Comparison of ENCODE assay signal across 13 cellular contexts in the genomic region with DNA sequence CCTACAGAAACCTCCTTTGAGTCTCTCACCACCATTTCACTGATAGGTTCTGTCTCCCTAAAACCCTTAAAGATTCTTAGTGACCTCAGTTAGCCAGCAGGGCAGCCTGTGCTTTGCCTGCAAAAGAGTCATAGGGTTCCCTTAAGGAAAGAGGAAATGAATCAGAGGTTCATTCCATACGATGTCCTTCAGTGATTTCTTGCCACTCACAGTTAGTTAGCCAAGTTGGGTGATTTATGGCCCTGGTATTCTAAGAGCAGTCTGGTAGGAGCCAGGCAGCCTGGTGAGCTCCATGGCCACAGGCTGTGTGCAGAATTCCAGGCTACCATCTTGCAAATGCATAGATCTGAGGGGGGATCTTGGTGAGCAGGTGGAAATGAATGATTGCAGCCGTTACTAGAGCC. TPM values are rescaled to one million over a fixed set of nuclear protein-coding genes. Genes with fewer than 3 reads are reported as not detected.
A peak's percentile ranks its signal among the peaks of the same experiment; 100 is the strongest.
DNase-seq lines count a peak whose midpoint lies in the region; ATAC-seq and TF ChIP-seq lines count a peak whose summit lies in the region.
"Had no signal": no experiment of that assay in that cellular context is flagged by ENCODE, and none has a peak within 500 bp of the region (broad histone marks: within the 10 kb centered on the region; RNA-seq: fewer than 3 reads in every experiment).

No MANE protein-coding gene starts in this region.

- WGBS in mesenchymal stem cell: 36% methylated on average over 2 of the region's 2 CpGs

- peak; percentile 15 for DNase-seq in COLO829 (ENCODE audit: low spot score)
- peak; percentile 9 for DNase-seq in MV-4-11 (lab: John Stamatoyannopoulos, UW)
- no peak for DNase-seq in chondrocyte (ENCODE audit: low spot score)
- DNase-seq in mesenchymal stem cell: peak; percentile 86
- DNase-seq in stimulated activated naive CD8-positive, alpha-beta T cell treated with anti-CD3 and anti-CD28 coated beads, Interleukin-15, Interleukin-2, amounts not matched to agents 100 U/mL and 50 U/mL, for 24 hours: no peak
- DNase-seq in right atrium auricular region (ENCODE audit: low spot score): no peak
- no peak for DNase-seq in stimulated activated CD4-positive, alpha-beta T cell treated with anti-CD3 and anti-CD28 coated beads, Interleukin-12 subunit alpha, Interleukin-12 subunit beta, amount 100 ng/mL, for 4 hours
- DNase-seq in activated CD4-positive, CD25-positive, alpha-beta regulatory T cell treated with anti-CD3 and anti-CD28 coated beads, Interleukin-2, amount 50 U/mL, for 72 hours: no peak
- DNase-seq: activated T-cell treated with anti-CD3 and anti-CD28 coated beads, Interleukin-2, amount 50 U/mL, for 72 hours; Caco-2; stimulated activated naive B cell treated with anti-CD40 and anti-IgM and Interleukin-4, amounts not matched to agents 10 μg/mL and 1 μg/mL and 100 μg/mL, for 72 hours; WERI-Rb-1 had no signal

- peak overlapping the region; percentile 20 for H3K9ac ChIP-seq in mesenchymal stem cell (ENCODE audit: low read length)

- no peaks in the 10 kb centered on the region for H3K36me3 Mint-ChIP-seq in chondrocyte (ENCODE audit: low read depth)
- H3K36me3 Mint-ChIP-seq: stimulated activated naive B cell treated with anti-CD40 and anti-IgM and Interleukin-4, amounts not matched to agents 10 μg/mL and 1 μg/mL and 100 μg/mL, for 72 hours had no signal

- H2BK15ac ChIP-seq in mesenchymal stem cell (ENCODE audit: low read depth, poor library complexity, severe bottlenecking): no peak overlapping the region

- no peak overlapping the region for H3K23ac ChIP-seq in mesenchymal stem cell (ENCODE audit: low read length in 2 of 2)

- ATAC-seq in stimulated activated naive CD8-positive, alpha-beta T cell treated with anti-CD3 and anti-CD28 coated beads, Interleukin-15, Interleukin-2, amounts not matched to agents 100 U/mL and 50 U/mL, for 24 hours: no peak
- ATAC-seq: activated T-cell treated with anti-CD3 and anti-CD28 coated beads, Interleukin-2, amount 50 U/mL, for 72 hours; stimulated activated naive B cell treated with anti-CD40 and anti-IgM and Interleukin-4, amounts not matched to agents 10 μg/mL and 1 μg/mL and 100 μg/mL, for 72 hours had no signal

- no peak overlapping the region for H4K91ac ChIP-seq in mesenchymal stem cell (ENCODE audit: low read length)

- H3K4me3 Mint-ChIP-seq in chondrocyte (ENCODE audit: unreplicated experiment): no peak overlapping the region
- H3K4me3 Mint-ChIP-seq: activated T-cell treated with anti-CD3 and anti-CD28 coated beads, Interleukin-2, amount 50 U/mL, for 72 hours; stimulated activated naive B cell treated with anti-CD40 and anti-IgM and Interleukin-4, amounts not matched to agents 10 μg/mL and 1 μg/mL and 100 μg/mL, for 72 hours had no signal

- no peak overlapping the region for H3K4me3 ChIP-seq in mesenchymal stem cell (ENCODE audit: insufficient read depth in 1 of 2, low read depth in 1 of 2, low read length in 2 of 2)
- no peak overlapping the region for H3K4me3 ChIP-seq in right atrium auricular region
- H3K4me3 ChIP-seq: coronary artery had no signal

- H3K36me3 ChIP-seq in mesenchymal stem cell (ENCODE audit: control insufficient read depth in 1 of 2, insufficient read depth in 2 of 2, low read depth in 1 of 2, low read length in 2 of 2) (no peaks in the 10 kb centered on the region), right atrium auricular region (no peaks in the 10 kb centered on the region)
- H3K36me3 ChIP-seq: WERI-Rb-1 had no signal

- H2BK120ac ChIP-seq in mesenchymal stem cell (ENCODE audit: low read depth, low read length): no peak overlapping the region

- H3K18ac ChIP-seq in mesenchymal stem cell (ENCODE audit: low read depth in 1 of 2, low read length in 2 of 2): no peak overlapping the region

- no peaks in the 10 kb centered on the region for H3K9me3 ChIP-seq in mesenchymal stem cell (ENCODE audit: control insufficient read depth, low read length)
- no peaks in the 10 kb centered on the region for H3K9me3 ChIP-seq in right atrium auricular region
- H3K9me3 ChIP-seq: Caco-2 had no signal

- no peak overlapping the region for H2AFZ ChIP-seq in mesenchymal stem cell (ENCODE audit: low read depth, low read length)

- no peak overlapping the region for H2AK5ac ChIP-seq in mesenchymal stem cell (ENCODE audit: low read length, severe bottlenecking)

- H3K27me3 ChIP-seq in mesenchymal stem cell (ENCODE audit: control insufficient read depth in 1 of 2, insufficient read depth in 1 of 2, low read length in 2 of 2): no peaks in the 10 kb centered on the region
- no peaks in the 10 kb centered on the region for H3K27me3 ChIP-seq in right atrium auricular region

- no peak overlapping the region for H2BK5ac ChIP-seq in mesenchymal stem cell (ENCODE audit: low read depth, low read length, poor library complexity, severe bottlenecking)

- no peaks in the 10 kb centered on the region for H3K79me1 ChIP-seq in mesenchymal stem cell (replicated peaks; ENCODE audit: low read length, poor library complexity, severe bottlenecking)

- H3K4me2 ChIP-seq in mesenchymal stem cell (ENCODE audit: low read length, poor library complexity, severe bottlenecking): no peak overlapping the region

- no peak overlapping the region for H4K8ac ChIP-seq in mesenchymal stem cell (ENCODE audit: low read length)

- peaks cover 52% of the 10 kb centered on the region for H3K4me1 Mint-ChIP-seq in chondrocyte (ENCODE audit: low read depth)
- H3K4me1 Mint-ChIP-seq: stimulated activated naive B cell treated with anti-CD40 and anti-IgM and Interleukin-4, amounts not matched to agents 10 μg/mL and 1 μg/mL and 100 μg/mL, for 72 hours had no signal

- H3K14ac ChIP-seq in mesenchymal stem cell (ENCODE audit: low read length in 2 of 2): no peak overlapping the region

- peaks cover 15% of the 10 kb centered on the region for H3K4me1 ChIP-seq in mesenchymal stem cell (ENCODE audit: control insufficient read depth, insufficient read depth, low read depth, low read length)
- H3K4me1 ChIP-seq in right atrium auricular region: no peaks in the 10 kb centered on the region
- H3K4me1 ChIP-seq: Caco-2 had no signal

- no peak overlapping the region for H3K4ac ChIP-seq in mesenchymal stem cell (ENCODE audit: low read depth in 1 of 2, low read length in 2 of 2)

- peaks cover 3% of the 10 kb centered on the region for H3K9me3 Mint-ChIP-seq in chondrocyte (ENCODE audit: low read depth)

- TF ChIP-seq CTCF in chondrocyte (IDR thresholded peaks at IDR 0.05) (peak; percentile 19), right atrium auricular region (IDR thresholded peaks at IDR 0.05) (no peak)

- H3K27me3 Mint-ChIP-seq in chondrocyte (ENCODE audit: low read depth): no peaks in the 10 kb centered on the region

- peak overlapping the region; percentile 85 for H3K27ac Mint-ChIP-seq in chondrocyte (ENCODE audit: unreplicated experiment)
- H3K27ac Mint-ChIP-seq: activated T-cell treated with anti-CD3 and anti-CD28 coated beads, Interleukin-2, amount 50 U/mL, for 72 hours; stimulated activated naive B cell treated with anti-CD40 and anti-IgM and Interleukin-4, amounts not matched to agents 10 μg/mL and 1 μg/mL and 100 μg/mL, for 72 hours had no signal

- H3K27ac ChIP-seq in mesenchymal stem cell (ENCODE audit: low read length, poor library complexity, severe bottlenecking) (peak overlapping the region; percentile 24), right atrium auricular region (no peak overlapping the region)
- H3K27ac ChIP-seq: coronary artery, WERI-Rb-1 had no signal

- H2BK12ac ChIP-seq in mesenchymal stem cell (ENCODE audit: low read length in 2 of 2): no peak overlapping the region

RNA-seq across cellular contexts. Expression of a gene that starts 18.7 kb away (rescaled TPM):
- 0.38 to 1.8 TPM (median 0.72 TPM) in 3 replicates for total RNA-seq in chondrocyte
- polyA plus RNA-seq in mesenchymal stem cell (2013, experiment 1 of 2): 0.47 TPM
- 0.48 TPM for polyA plus RNA-seq in mesenchymal stem cell (2013, experiment 2 of 2)
- under 1 TPM; 0.44 to 0.94 TPM for total RNA-seq in right atrium auricular region

Comparison
In these comparisons a context has a peak if more than half of its experiments do, and no peak if none do; other contexts are left out.
1. DNase-seq: peak in COLO829 (single experiment), MV-4-11 (single experiment) and mesenchymal stem cell (single experiment); none in chondrocyte (single experiment), stimulated activated naive CD8-positive, alpha-beta T cell treated with anti-CD3 and anti-CD28 coated beads, Interleukin-15, Interleukin-2, amounts not matched to agents 100 U/mL and 50 U/mL, for 24 hours (single experiment), right atrium auricular region (single experiment), stimulated activated CD4-positive, alpha-beta T cell treated with anti-CD3 and anti-CD28 coated beads, Interleukin-12 subunit alpha, Interleukin-12 subunit beta, amount 100 ng/mL, for 4 hours (single experiment) and activated CD4-positive, CD25-positive, alpha-beta regulatory T cell treated with anti-CD3 and anti-CD28 coated beads, Interleukin-2, amount 50 U/mL, for 72 hours (single experiment).